ENCODE assay signal across 19 cellular contexts in the genomic region with DNA sequence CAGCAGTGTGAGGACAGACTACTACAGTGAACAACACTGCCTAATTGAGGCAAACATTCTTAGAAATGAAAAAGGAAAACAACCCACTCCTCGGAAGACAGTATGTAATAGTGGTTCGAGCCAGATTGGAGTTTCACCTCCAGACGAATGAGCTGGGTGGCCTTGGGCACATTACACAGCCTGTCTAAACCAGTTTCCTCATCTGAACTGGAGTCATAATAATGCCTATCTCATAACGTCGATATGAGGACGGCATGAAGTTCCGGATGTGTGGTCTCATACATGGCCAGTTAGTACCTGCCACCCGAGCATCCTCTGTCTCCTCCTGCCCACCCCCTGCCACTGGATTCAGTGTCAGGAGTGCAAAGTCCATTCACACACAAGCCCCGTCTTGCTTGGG. TPM values are rescaled to one million over a fixed set of nuclear protein-coding genes. Genes with fewer than 3 reads are reported as not detected.
DNase-seq lines count a peak whose midpoint lies in the region; ATAC-seq and TF ChIP-seq lines count a peak whose summit lies in the region.
"Had no signal": no experiment of that assay in that cellular context is flagged by ENCODE, and none has a peak within 500 bp of the region (broad histone marks: within the 10 kb centered on the region; RNA-seq: fewer than 3 reads in every experiment).

No MANE protein-coding gene starts in this region.

- no TSS peak for BruUV-seq in Panc1 (replicated peaks; lab: Mats Ljungman, UMichigan)

- in situ Hi-C loops in Panc1 (cut with HindIII; ENCODE audit: low pct_unique_long_range_greater_than_20kb, low sequenced_read_pairs) = no loop called here

- H3K4me1 Mint-ChIP-seq in GM23338 = peaks cover 10% of the 10 kb centered on the region; the same call in 2 of the 3 replicates
- peaks cover 31% of the 10 kb centered on the region for H3K4me1 Mint-ChIP-seq in stimulated activated memory B cell treated with anti-CD40 and anti-IgM and Interleukin-4, amounts not matched to agents 10 μg/mL and 1 μg/mL and 100 μg/mL, for 72 hours
- H3K4me1 Mint-ChIP-seq in activated CD8-positive, alpha-beta memory T cell treated with anti-CD3 and anti-CD28 coated beads, Interleukin-2, amount 10 ng/mL, durations not matched to agents 7 days and 5 days = peaks cover 47% of the 10 kb centered on the region

- H3K9me2 ChIP-seq in GM23338 (ENCODE audit: insufficient read depth) = 0 out of 2 replicates have a peak, but pooled peaks cover 3% of the 10 kb centered on the region

- no peaks in the 10 kb centered on the region for H4K20me1 ChIP-seq in GM23338 (replicated peaks; ENCODE audit: insufficient read depth)
- H4K20me1 ChIP-seq: BLaER1 had no signal

- no peak overlapping the region for H3K27ac ChIP-seq in GM23338 (ENCODE audit: low read depth)
- H3K27ac ChIP-seq in Panc1 (ENCODE audit: low read length) = no peak overlapping the region
- H3K27ac ChIP-seq in foreskin keratinocyte = no peak overlapping the region
- H3K27ac ChIP-seq: BLaER1, Peyer's patch had no signal

- no peaks in the 10 kb centered on the region for H3K36me3 ChIP-seq in GM23338 (ENCODE audit: insufficient read depth)
- no peaks in the 10 kb centered on the region for H3K36me3 ChIP-seq in Panc1 (ENCODE audit: control insufficient read depth, insufficient read depth, low read length)
- H3K36me3 ChIP-seq: BLaER1, MG63, Peyer's patch had no signal

- H3K27me3 ChIP-seq in GM23338 (ENCODE audit: insufficient read depth) = no peaks in the 10 kb centered on the region
- no peaks in the 10 kb centered on the region; the same call in 1 of the 2 replicates for H3K27me3 ChIP-seq in Panc1 (ENCODE audit: control insufficient read depth, insufficient read depth, low read length)
- peaks cover 23% of the 10 kb centered on the region for H3K27me3 ChIP-seq in foreskin keratinocyte
- H3K27me3 ChIP-seq: BLaER1, MG63, Peyer's patch had no signal

- no peaks in the 10 kb centered on the region for H3K79me2 ChIP-seq in GM23338 (replicated peaks; ENCODE audit: insufficient read depth)

- intact Hi-C loops in Panc1 (cut with micrococcal nuclease; ENCODE audit: unreplicated experiment) = no loop called here

- H3K4me2 ChIP-seq in GM23338 = no peak overlapping the region
- H3K4me2 ChIP-seq: BLaER1 had no signal

- H3K36me3 Mint-ChIP-seq in GM23338 (ENCODE audit: low read depth) = no peaks in the 10 kb centered on the region; the same call in 2 of the 3 replicates
- H3K36me3 Mint-ChIP-seq in stimulated activated memory B cell treated with anti-CD40 and anti-IgM and Interleukin-4, amounts not matched to agents 10 μg/mL and 1 μg/mL and 100 μg/mL, for 72 hours = peaks cover 5% of the 10 kb centered on the region
- H3K36me3 Mint-ChIP-seq in activated CD8-positive, alpha-beta memory T cell treated with anti-CD3 and anti-CD28 coated beads, Interleukin-2, amount 10 ng/mL, durations not matched to agents 7 days and 5 days = peaks cover under 1% of the 10 kb centered on the region

- no peak overlapping the region for H3K4me3 Mint-ChIP-seq in GM23338
- no peak overlapping the region for H3K4me3 Mint-ChIP-seq in stimulated activated memory B cell treated with anti-CD40 and anti-IgM and Interleukin-4, amounts not matched to agents 10 μg/mL and 1 μg/mL and 100 μg/mL, for 72 hours
- H3K4me3 Mint-ChIP-seq in activated CD8-positive, alpha-beta memory T cell treated with anti-CD3 and anti-CD28 coated beads, Interleukin-2, amount 10 ng/mL, durations not matched to agents 7 days and 5 days = no peak overlapping the region
- H3K4me3 Mint-ChIP-seq: CD8-positive, alpha-beta memory T cell had no signal

- POLR2A ChIA-PET in Panc1 (lab: Charles Lee) = no interaction called here

- peaks cover 2% of the 10 kb centered on the region; the same call in 2 of the 3 replicates for H3K9me3 Mint-ChIP-seq in GM23338
- H3K9me3 Mint-ChIP-seq in stimulated activated memory B cell treated with anti-CD40 and anti-IgM and Interleukin-4, amounts not matched to agents 10 μg/mL and 1 μg/mL and 100 μg/mL, for 72 hours = peaks cover under 1% of the 10 kb centered on the region
- H3K9me3 Mint-ChIP-seq in activated CD8-positive, alpha-beta memory T cell treated with anti-CD3 and anti-CD28 coated beads, Interleukin-2, amount 10 ng/mL, durations not matched to agents 7 days and 5 days (ENCODE audit: low read depth) = no peaks in the 10 kb centered on the region
- H3K9me3 Mint-ChIP-seq: CD8-positive, alpha-beta memory T cell had no signal

- no peak for ATAC-seq in GM23338
- peak; percentile 19; the same call in 1 of the 2 replicates for ATAC-seq in Panc1
- ATAC-seq in foreskin keratinocyte = no peak
- ATAC-seq in stimulated activated memory B cell treated with anti-CD40 and anti-IgM and Interleukin-4, amounts not matched to agents 10 μg/mL and 1 μg/mL and 100 μg/mL, for 72 hours = no peak
- no peak for ATAC-seq in activated CD8-positive, alpha-beta memory T cell treated with anti-CD3 and anti-CD28 coated beads, Interleukin-2, amount 10 ng/mL, durations not matched to agents 7 days and 5 days

- H3K27ac Mint-ChIP-seq in GM23338 = no peak overlapping the region
- peak overlapping the region; percentile 5 for H3K27ac Mint-ChIP-seq in stimulated activated memory B cell treated with anti-CD40 and anti-IgM and Interleukin-4, amounts not matched to agents 10 μg/mL and 1 μg/mL and 100 μg/mL, for 72 hours
- H3K27ac Mint-ChIP-seq in activated CD8-positive, alpha-beta memory T cell treated with anti-CD3 and anti-CD28 coated beads, Interleukin-2, amount 10 ng/mL, durations not matched to agents 7 days and 5 days = no peak overlapping the region

- peaks cover 2% of the 10 kb centered on the region for H3K27me3 Mint-ChIP-seq in GM23338 (ENCODE audit: insufficient read depth, low read depth, poor library complexity)
- H3K27me3 Mint-ChIP-seq in stimulated activated memory B cell treated with anti-CD40 and anti-IgM and Interleukin-4, amounts not matched to agents 10 μg/mL and 1 μg/mL and 100 μg/mL, for 72 hours = peaks cover 4% of the 10 kb centered on the region
- H3K27me3 Mint-ChIP-seq in activated CD8-positive, alpha-beta memory T cell treated with anti-CD3 and anti-CD28 coated beads, Interleukin-2, amount 10 ng/mL, durations not matched to agents 7 days and 5 days = peaks cover 9% of the 10 kb centered on the region

- no peaks in the 10 kb centered on the region for H3K9me3 ChIP-seq in Panc1 (ENCODE audit: control insufficient read depth, insufficient read depth, low read depth, low read length)
- H3K9me3 ChIP-seq: BLaER1, MG63, Peyer's patch had no signal

- CTCF ChIA-PET in Panc1 (lab: Charles Lee) = interaction anchor here (0.6 kb wide), 1 partner anchor 514 kb away, joined by 7 read pairs; no protein-coding TSS in a partner anchor
- CTCF ChIA-PET in activated CD8-positive, alpha-beta memory T cell treated with anti-CD3 and anti-CD28 coated beads, Interleukin-2, amount 10 ng/mL, durations not matched to agents 7 days and 5 days (lab: Charles Lee) = interaction anchor here (1.0 to 2.0 kb wide), 5 partner anchors 11 to 366 kb away, joined by 3 to 7 read pairs (median 3); a partner anchor contains a TSS

- H3F3A ChIP-seq in GM23338 (replicated peaks; ENCODE audit: low read depth) = no peaks in the 10 kb centered on the region

- no peak for DNase-seq in GM23338 (ENCODE audit: low spot score)
- DNase-seq in Panc1 (ENCODE audit: low read depth, low spot score) = no peak
- DNase-seq in foreskin keratinocyte = peak; percentile 43 to 58
- no peak for DNase-seq in NCI-H2227 (lab: John Stamatoyannopoulos, UW; ENCODE audit: unreplicated experiment)
- no peak for DNase-seq in activated T-cell treated with anti-CD3 and anti-CD28 coated beads, Interleukin-2, amount 50 U/mL, for 48 hours
- no peak for DNase-seq in activated CD8-positive, alpha-beta memory T cell treated with anti-CD3 and anti-CD28 coated beads, Interleukin-2, amount 10 ng/mL, durations not matched to agents 7 days and 5 days
- DNase-seq in SKM-1 treated with dmso at 0.1 percent for 144 hours (lab: John Stamatoyannopoulos, UW; ENCODE audit: unreplicated experiment) = no peak
- DNase-seq: GDM1; NCI-H1436 treated with DMSO at 0.1 percent for 48 hours; NCI-H226; NK-92 treated with Interleukin-12 subunit alpha and Interleukin-12 subunit beta, amount 100 ng/mL, for 24 hours had no signal

- TF ChIP-seq CTCF in GM23338 (conservative IDR thresholded peaks at IDR 0.05; ENCODE audit: low read depth in 2 of 2) (no peak), Panc1 (IDR thresholded peaks at IDR 0.05) (no peak), foreskin keratinocyte (conservative IDR thresholded peaks at IDR 0.05) (no peak)

- peak overlapping the region; percentile 39 for H2AFZ ChIP-seq in GM23338

- H3K4me3 ChIP-seq in GM23338 = no peak overlapping the region
- no peak overlapping the region for H3K4me3 ChIP-seq in Panc1 (ENCODE audit: low read depth in 2 of 2, low read length in 2 of 2)
- H3K4me3 ChIP-seq: BLaER1, MG63, Peyer's patch had no signal

- H3K4me1 ChIP-seq in GM23338 (ENCODE audit: insufficient read depth) = 0 out of 2 replicates have a peak, but pooled peaks cover 3% of the 10 kb centered on the region
- H3K4me1 ChIP-seq in Panc1 (ENCODE audit: control insufficient read depth, insufficient read depth, low read length) = no peaks in the 10 kb centered on the region
- H3K4me1 ChIP-seq in foreskin keratinocyte = no peaks in the 10 kb centered on the region

TF ChIP-seq in GM23338, 12 proteins besides CTCF, POLR2A, EP300 and RAD21:
- TF ChIP-seq STAT1 (IDR thresholded peaks at IDR 0.05; ENCODE audit: unreplicated experiment) (no peak), EZH2 (IDR thresholded peaks at IDR 0.05; ENCODE audit: low read depth, unreplicated experiment) (no peak), POLR2AphosphoS5 (IDR thresholded peaks at IDR 0.05; ENCODE audit: low read depth) (no peak)
TF ChIP-seq in GM23338: peak in this region for 0.

RNA-seq across cellular contexts. Expression of a gene that starts 15.8 kb away (rescaled TPM):
- total RNA-seq in GM23338 (2014; rRNA removed; shearing (Covaris generic)) = not detected in 2 replicates
- polyA plus RNA-seq in GM23338 (2016; fragmentation: Nextera tagmentation; extraction: Ambion mirVana) = not detected in 2 replicates
- not detected for total RNA-seq in Panc1 (2021; ENCODE audit: unreplicated experiment)
- polyA plus RNA-seq in Panc1 (2012; ENCODE audit: insufficient read length) = not detected
- not detected in 2 replicates for total RNA-seq in foreskin keratinocyte
- not detected in 2 replicates for polyA plus RNA-seq in foreskin keratinocyte
- not detected for total RNA-seq in activated CD8-positive, alpha-beta memory T cell treated with anti-CD3 and anti-CD28 coated beads, Interleukin-2, amount 10 ng/mL, durations not matched to agents 7 days and 5 days
- total RNA-seq: CD8-positive, alpha-beta memory T cell; Daoy; H4; LHCN-M2; Peyer's patch had no signal
- polyA plus RNA-seq: CD8-positive, alpha-beta memory T cell had no signal

RNA-seq across cellular contexts. Expression of a gene that starts 16.2 kb away (rescaled TPM):
- 63.5 and 73.6 TPM in 2 replicates for total RNA-seq in GM23338 (2014; rRNA removed; shearing (Covaris generic))
- polyA plus RNA-seq in GM23338 (2016; fragmentation: Nextera tagmentation; extraction: Ambion mirVana) = 40.0 and 52.4 TPM in 2 replicates
- total RNA-seq in Panc1 (2021; ENCODE audit: unreplicated experiment) = 66.6 TPM
- polyA plus RNA-seq in Panc1 (2012; ENCODE audit: insufficient read length) = 35.2 TPM
- 32.5 and 34.0 TPM in 2 replicates for total RNA-seq in foreskin keratinocyte
- polyA plus RNA-seq in foreskin keratinocyte = 7.6 and 11.0 TPM in 2 replicates
- total RNA-seq in activated CD8-positive, alpha-beta memory T cell treated with anti-CD3 and anti-CD28 coated beads, Interleukin-2, amount 10 ng/mL, durations not matched to agents 7 days and 5 days = 100 to 1,000 TPM in 1 of 2 experiments, 10 to 100 TPM in 1; 45.6 to 111 TPM

Comparison
In these comparisons a context has a peak if more than half of its experiments do, and no peak if none do; other contexts are left out.
1. DNase-seq: peak in foreskin keratinocyte (2 of 2); none in GM23338 (single experiment), Panc1 (single experiment), NCI-H2227 (single experiment), activated T-cell treated with anti-CD3 and anti-CD28 coated beads, Interleukin-2, amount 50 U/mL, for 48 hours (0 of 2), activated CD8-positive, alpha-beta memory T cell treated with anti-CD3 and anti-CD28 coated beads, Interleukin-2, amount 10 ng/mL, durations not matched to agents 7 days and 5 days (single experiment) and SKM-1 treated with dmso at 0.1 percent for 144 hours (single experiment).